In genomic region chr17:28598799-28599310, GRCh38 we compare ENCODE assay signal across 8 cellular contexts. TPM values are rescaled to one million over a fixed set of nuclear protein-coding genes. Genes with fewer than 3 reads are reported as not detected.
DNase-seq lines count a peak whose midpoint lies in the region; ATAC-seq and TF ChIP-seq lines count a peak whose summit lies in the region.

Gene SPAG5 (minus strand): TSS chr17:28599025. CDS start chr17:28598946, 79 bp downstream.

- POLR2A ChIA-PET in activated CD4-positive, alpha-beta memory T cell treated with anti-CD3 and anti-CD28 coated beads, Interleukin-2, amount 10 ng/mL, durations not matched to agents 7 days and 5 days (lab: Charles Lee): interaction anchor here (0.8 to 3.6 kb wide), 27 partner anchors 10 to 241 kb away, joined by 3 to 61 read pairs (median 6); partner anchors contain the start of genes ALDOC, BLTP2, PIGS and POLDIP2

- peak; percentile 94 for TF ChIP-seq POLR2A in right lobe of liver (IDR thresholded peaks at IDR 0.05)

- CTCF ChIA-PET in activated CD4-positive, alpha-beta memory T cell treated with anti-CD3 and anti-CD28 coated beads, Interleukin-2, amount 10 ng/mL, durations not matched to agents 7 days and 5 days (lab: Charles Lee): interaction anchor here (0.8 to 2.3 kb wide), 7 partner anchors 24 to 127 kb away, joined by 3 to 7 read pairs (median 4); partner anchors contain the start of genes BLTP2 and TLCD1

- WGBS in right lobe of liver (ENCODE audit: insufficient coverage, low coverage, low lambda C conversion rate, missing lambda C conversion rate): no CpG with 5 or more reads among the region's 44 CpGs

- H3K9ac ChIP-seq in duodenal mucosa (ENCODE audit: low read depth in 1 of 2, low read length in 2 of 2): peak within 1 kb of the TSS; percentile 93 to 96

- no peaks in the 10 kb centered on the region for H3K9me3 Mint-ChIP-seq in CD4-positive, CD25-positive, alpha-beta regulatory T cell
- H3K9me3 Mint-ChIP-seq in activated CD4-positive, alpha-beta memory T cell treated with anti-CD3 and anti-CD28 coated beads, Interleukin-2, amount 10 ng/mL, durations not matched to agents 7 days and 5 days: no peaks in the 10 kb centered on the region

- H3K27me3 ChIP-seq in CD4-positive, CD25-positive, alpha-beta regulatory T cell (ENCODE audit: control insufficient read depth, insufficient read depth, low read length): no peaks in the 10 kb centered on the region
- H3K27me3 ChIP-seq in duodenal mucosa (ENCODE audit: control insufficient read depth in 1 of 2, insufficient read depth in 2 of 2, low read length in 2 of 2) (no peaks in the 10 kb centered on the region), right lobe of liver (no peaks in the 10 kb centered on the region)

- H3K27ac ChIP-seq in CD4-positive, CD25-positive, alpha-beta regulatory T cell (ENCODE audit: insufficient read depth, low read length, poor library complexity, severe bottlenecking): peak within 1 kb of the TSS; percentile 99
- H3K27ac ChIP-seq in duodenal mucosa (ENCODE audit: low read depth, low read length) (peak within 1 kb of the TSS; percentile 86), right lobe of liver (peak within 1 kb of the TSS; percentile 84 to 99 (median 99))

- H3K36me3 ChIP-seq in CD4-positive, CD25-positive, alpha-beta regulatory T cell (ENCODE audit: control insufficient read depth, insufficient read depth, low read length): no peaks in the 10 kb centered on the region
- no peaks in the 10 kb centered on the region for H3K36me3 ChIP-seq in duodenal mucosa (ENCODE audit: control insufficient read depth in 1 of 2, insufficient read depth in 2 of 2, low read length in 2 of 2)
- no peaks in the 10 kb centered on the region for H3K36me3 ChIP-seq in right lobe of liver

- H3K36me3 Mint-ChIP-seq in CD4-positive, CD25-positive, alpha-beta regulatory T cell: no peaks in the 10 kb centered on the region
- H3K36me3 Mint-ChIP-seq in activated CD4-positive, alpha-beta memory T cell treated with anti-CD3 and anti-CD28 coated beads, Interleukin-2, amount 10 ng/mL, durations not matched to agents 7 days and 5 days (ENCODE audit: low read depth): peaks cover 20% of the 10 kb centered on the region

- peaks cover 18 to 26% (median 19%) of the 10 kb centered on the region in 4 donors for H3K4me1 Mint-ChIP-seq in CD4-positive, CD25-positive, alpha-beta regulatory T cell
- peaks cover 24% of the 10 kb centered on the region for H3K4me1 Mint-ChIP-seq in activated CD4-positive, alpha-beta memory T cell treated with anti-CD3 and anti-CD28 coated beads, Interleukin-2, amount 10 ng/mL, durations not matched to agents 7 days and 5 days

- peak; percentile 92 to 94 for ATAC-seq in CD4-positive, CD25-positive, alpha-beta regulatory T cell (ENCODE audit: low read depth in 2 of 2)
- ATAC-seq in GM19452 (IDR thresholded peaks at IDR 0.05; ENCODE audit: unreplicated experiment): peak; percentile 75
- peak; percentile 95 to 98 (median 96) for ATAC-seq in right lobe of liver

- H3K4me3 ChIP-seq in CD4-positive, CD25-positive, alpha-beta regulatory T cell (ENCODE audit: low read depth, low read length): peak within 1 kb of the TSS; percentile 90
- H3K4me3 ChIP-seq in duodenal mucosa (ENCODE audit: low read depth in 1 of 2, low read length in 2 of 2): peak within 1 kb of the TSS; percentile 75 to 76
- H3K4me3 ChIP-seq in right lobe of liver: peak within 1 kb of the TSS; percentile 66 to 72 (median 67)

- H3K27ac Mint-ChIP-seq in CD4-positive, CD25-positive, alpha-beta regulatory T cell: peak within 1 kb of the TSS; percentile 96 to 99 (median 99)
- peak within 1 kb of the TSS; percentile 99 for H3K27ac Mint-ChIP-seq in activated CD4-positive, alpha-beta memory T cell treated with anti-CD3 and anti-CD28 coated beads, Interleukin-2, amount 10 ng/mL, durations not matched to agents 7 days and 5 days

- H3K9me3 ChIP-seq in CD4-positive, CD25-positive, alpha-beta regulatory T cell (ENCODE audit: control insufficient read depth in 2 of 2, low read length in 2 of 2): no peaks in the 10 kb centered on the region
- H3K9me3 ChIP-seq in duodenal mucosa (ENCODE audit: control insufficient read depth in 1 of 2, low read length in 2 of 2): no peaks in the 10 kb centered on the region
- H3K9me3 ChIP-seq in right lobe of liver: no peaks in the 10 kb centered on the region

- intact Hi-C loops in right lobe of liver (cut with DNase I): no loop called here

- H3K4me1 ChIP-seq in CD4-positive, CD25-positive, alpha-beta regulatory T cell (ENCODE audit: control insufficient read depth, insufficient read depth, low read length, poor library complexity, severe bottlenecking): peaks cover 16% of the 10 kb centered on the region
- H3K4me1 ChIP-seq in duodenal mucosa (ENCODE audit: control insufficient read depth in 1 of 2, insufficient read depth in 2 of 2, low read length in 2 of 2) (peaks cover 12 to 19% of the 10 kb centered on the region in 2 donors), right lobe of liver (peaks cover 0 to 24% (median 3%) of the 10 kb centered on the region in 4 donors)

- TF ChIP-seq CTCF in right lobe of liver (IDR thresholded peaks at IDR 0.05): no peak

- H3K27me3 Mint-ChIP-seq in CD4-positive, CD25-positive, alpha-beta regulatory T cell: no peaks in the 10 kb centered on the region
- no peaks in the 10 kb centered on the region for H3K27me3 Mint-ChIP-seq in activated CD4-positive, alpha-beta memory T cell treated with anti-CD3 and anti-CD28 coated beads, Interleukin-2, amount 10 ng/mL, durations not matched to agents 7 days and 5 days

- DNase-seq in CD4-positive, CD25-positive, alpha-beta regulatory T cell: peak; percentile 93 to 96 (median 94)
- DNase-seq in HK-2 (ENCODE audit: unreplicated experiment): peak; percentile 95
- peak; percentile 92 for DNase-seq in NCI-H82 treated with DMSO at 0.1 percent for 48 hours (lab: John Stamatoyannopoulos, UW; ENCODE audit: unreplicated experiment)
- peak; percentile 96 for DNase-seq in activated CD4-positive, alpha-beta memory T cell treated with anti-CD3 and anti-CD28 coated beads, Interleukin-2, amount 10 ng/mL, durations not matched to agents 7 days and 5 days
- peak; percentile 96 to 97 (median 96) for DNase-seq in right lobe of liver
- DNase-seq in stimulated activated CD4-positive, alpha-beta T cell treated with anti-CD3 and anti-CD28 coated beads, Interleukin-4, amount 100 ng/mL, for 24 hours: peak; percentile 93

- peak within 1 kb of the TSS; percentile 90 to 96 (median 93) for H3K4me3 Mint-ChIP-seq in CD4-positive, CD25-positive, alpha-beta regulatory T cell
- H3K4me3 Mint-ChIP-seq in activated CD4-positive, alpha-beta memory T cell treated with anti-CD3 and anti-CD28 coated beads, Interleukin-2, amount 10 ng/mL, durations not matched to agents 7 days and 5 days: peak within 1 kb of the TSS; percentile 85

RNA-seq across cellular contexts. Expression of gene SPAG5, which starts in this region (rescaled TPM):
- 37.7 TPM for total RNA-seq in CD4-positive, CD25-positive, alpha-beta regulatory T cell
- 1 to 10 TPM in 3 of 4 donors, under 1 TPM in 1; 0.84 to 2.2 (median 1.8) TPM for polyA plus RNA-seq in CD4-positive, CD25-positive, alpha-beta regulatory T cell
- 100 to 1,000 TPM; 125 to 127 TPM for total RNA-seq in activated CD4-positive, alpha-beta memory T cell treated with anti-CD3 and anti-CD28 coated beads, Interleukin-2, amount 10 ng/mL, durations not matched to agents 7 days and 5 days
- 10 to 100 TPM in 4 of 6 experiments, 1 to 10 TPM in 2; 8.4 to 14.1 (median 11.3) TPM for total RNA-seq in right lobe of liver

Comparison
In these comparisons a context has a peak if more than half of its experiments do, and no peak if none do; other contexts are left out.
1. Peak in every context shown above with its lines: DNase-seq, ATAC-seq, H3K4me3 ChIP-seq and H3K27ac ChIP-seq.